ENCODE assay signal across 9 cellular contexts in the genomic region with DNA sequence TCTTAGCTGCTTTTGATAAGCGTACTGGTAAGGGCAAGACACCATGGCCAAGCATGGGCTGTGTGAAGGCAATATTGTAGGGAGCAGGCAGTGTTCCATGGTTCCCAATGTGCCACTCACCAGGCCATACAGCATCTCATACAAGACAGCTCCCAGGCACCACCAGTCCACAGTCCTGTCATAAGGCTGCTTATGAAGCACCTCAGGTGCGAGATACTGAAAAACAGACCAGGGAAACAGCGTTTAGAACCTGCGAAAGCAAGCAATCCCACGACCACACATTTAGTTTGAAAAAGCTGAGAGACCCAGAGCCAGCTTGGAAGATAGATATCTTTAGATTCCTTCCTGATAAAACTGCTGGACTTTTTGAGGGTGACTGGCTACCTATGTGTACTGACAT.
DNase-seq lines count a peak whose midpoint lies in the region; ATAC-seq and TF ChIP-seq lines count a peak whose summit lies in the region.
"Had no signal": no experiment of that assay in that cellular context is flagged by ENCODE, and none has a peak within 500 bp of the region (broad histone marks: within the 10 kb centered on the region; RNA-seq: fewer than 3 reads in every experiment).

No MANE protein-coding gene starts in this region.

- H3K4me1 ChIP-seq in ACC112 (ENCODE audit: control insufficient read depth, insufficient read depth, low read length, unreplicated experiment) (peaks cover 47% of the 10 kb centered on the region), OCI-LY3 (ENCODE audit: low read length) (peaks cover 31% of the 10 kb centered on the region)

- H3K27ac Mint-ChIP-seq in neural crest cell (ENCODE audit: unreplicated experiment), result peak overlapping the region; percentile 63

- TF ChIP-seq CTCF in OCI-LY3 (IDR thresholded peaks at IDR 0.05; ENCODE audit: low read depth, low read length) (no peak), epithelial cell of esophagus (IDR thresholded peaks at IDR 0.05; ENCODE audit: insufficient read depth, low read depth, low read length, missing control alignments) (no peak), neural crest cell (conservative IDR thresholded peaks at IDR 0.05) (no peak)

- no peak for ATAC-seq in HG02884 (IDR thresholded peaks at IDR 0.05; ENCODE audit: unreplicated experiment)
- ATAC-seq in GM18873 (IDR thresholded peaks at IDR 0.05; ENCODE audit: low FRiP score, unreplicated experiment), result no peak

- peaks cover 53% of the 10 kb centered on the region for H3K36me3 ChIP-seq in ACC112 (ENCODE audit: insufficient read depth, low read length)
- peaks cover 64% of the 10 kb centered on the region for H3K36me3 ChIP-seq in OCI-LY3 (replicated peaks; ENCODE audit: low read depth, low read length)

- H3K4me3 ChIP-seq in ACC112 (ENCODE audit: low read depth, low read length) (peak overlapping the region; percentile 85), OCI-LY3 (ENCODE audit: low read length) (peak overlapping the region; percentile 94; the same call in 1 of the 2 replicates), epithelial cell of esophagus (ENCODE audit: low read length) (peak overlapping the region; percentile 95)

- peak overlapping the region; percentile 79 for H3K4me2 ChIP-seq in OCI-LY3 (ENCODE audit: low read length)

- H3K27me3 ChIP-seq in ACC112 (ENCODE audit: insufficient read depth, low read length) (no peaks in the 10 kb centered on the region), OCI-LY3 (ENCODE audit: low read depth, low read length) (no peaks in the 10 kb centered on the region)

- DNase-seq in epithelial cell of esophagus (ENCODE audit: low read depth) (no peak), neural crest cell (ENCODE audit: low read depth, low spot score) (no peak), SIG-M5 treated with dmso at 0.1 percent for 504 hours (lab: John Stamatoyannopoulos, UW; ENCODE audit: unreplicated experiment) (no peak), NCI-H510A treated with DMSO at 0.1 percent for 48 hours (lab: John Stamatoyannopoulos, UW) (no peak)
- DNase-seq: DND-41 had no signal

- H3K4me3 Mint-ChIP-seq in neural crest cell, result peak overlapping the region; percentile 23

- H3K79me2 ChIP-seq in ACC112 (ENCODE audit: control insufficient read depth, insufficient read depth, low read length, unreplicated experiment) (peaks cover 48% of the 10 kb centered on the region), OCI-LY3 (ENCODE audit: low read length) (peaks cover 45% of the 10 kb centered on the region)

- no peaks in the 10 kb centered on the region for H3K9me3 Mint-ChIP-seq in neural crest cell

- no peaks in the 10 kb centered on the region for H3K36me3 Mint-ChIP-seq in neural crest cell (ENCODE audit: low read depth)

- H3K27ac ChIP-seq in ACC112 (ENCODE audit: low read depth, low read length) (no peak overlapping the region), OCI-LY3 (ENCODE audit: low read length) (no peak overlapping the region; the same call in 1 of the 2 replicates)

- H3K9me3 ChIP-seq in OCI-LY3 (ENCODE audit: insufficient read depth, low read length), result no peaks in the 10 kb centered on the region

- H2AFZ ChIP-seq in ACC112 (ENCODE audit: low read length, unreplicated experiment), result no peak overlapping the region
- H2AFZ ChIP-seq in OCI-LY3 (ENCODE audit: low read depth, low read length), result no peak overlapping the region

- H4K20me1 ChIP-seq in OCI-LY3 (ENCODE audit: insufficient read depth, low read length), result peaks cover 53% of the 10 kb centered on the region

- peaks cover 16% of the 10 kb centered on the region for H3K4me1 Mint-ChIP-seq in neural crest cell

- peaks cover 8% of the 10 kb centered on the region for H3K27me3 Mint-ChIP-seq in neural crest cell (ENCODE audit: low read depth)

- no peak overlapping the region for H3K9ac ChIP-seq in OCI-LY3 (ENCODE audit: low read length)
